ENCODE assay signal across 8 cellular contexts in genomic region chr19:917323-918151, GRCh38. TPM values are rescaled to one million over a fixed set of nuclear protein-coding genes. Genes with fewer than 3 reads are reported as not detected.
A peak's percentile ranks its signal among the peaks of the same experiment; 100 is the strongest.
DNase-seq lines count a peak whose midpoint lies in the region; ATAC-seq and TF ChIP-seq lines count a peak whose summit lies in the region.

Gene KISS1R (plus strand): TSS chr19:917333. CDS start chr19:917503, 170 bp downstream.

- peak within 1 kb of the TSS; percentile 94 for H3K4me2 ChIP-seq in hepatocyte

- 2% methylated on average over 67 of the region's 87 CpGs for WGBS in hepatocyte (ENCODE audit: low lambda C conversion rate, missing lambda C conversion rate)

- H4K20me1 ChIP-seq in hepatocyte (ENCODE audit: insufficient read depth, poor library complexity, severe bottlenecking), result no peaks in the 10 kb centered on the region

- no peak within 1 kb of the TSS for H3K27ac ChIP-seq in hepatocyte

- peak; percentile 63 for TF ChIP-seq CTCF in hepatocyte (IDR thresholded peaks at IDR 0.05; ENCODE audit: poor library complexity)

- no peaks in the 10 kb centered on the region for H3K36me3 ChIP-seq in hepatocyte (replicated peaks; ENCODE audit: insufficient read depth, low read depth)

- ATAC-seq in GM19395 (IDR thresholded peaks at IDR 0.05; ENCODE audit: unreplicated experiment) (no peak), GM19397 (IDR thresholded peaks at IDR 0.05; ENCODE audit: unreplicated experiment) (no peak)

- H3K79me2 ChIP-seq in hepatocyte, result peaks cover 14% of the 10 kb centered on the region

- H2AFZ ChIP-seq in hepatocyte, result no peak within 1 kb of the TSS

- DNase-seq in DMS 273 (lab: John Stamatoyannopoulos, UW; ENCODE audit: unreplicated experiment) (peak; percentile 82), DMS 273 treated with DMSO at 0.1 percent for 48 hours (lab: John Stamatoyannopoulos, UW) (no peak), NAMALWA (ENCODE audit: low spot score) (peak; percentile 62), hepatocyte (ENCODE audit: low spot score) (peak; percentile 74)
- DNase-seq in activated T-cell treated with anti-CD3 and anti-CD28 coated beads, Interleukin-2, amount 50 U/mL, for 48 hours, result peak; percentile 63 to 69
- DNase-seq in stimulated activated CD4-positive, alpha-beta T cell treated with anti-CD3 and anti-CD28 coated beads, Interleukin-15, amount 100 ng/mL, for 24 hours, result peak; percentile 58

- H3K9me2 ChIP-seq in hepatocyte (replicated peaks; ENCODE audit: insufficient read depth), result no peaks in the 10 kb centered on the region

- peaks cover 34% of the 10 kb centered on the region for H3K27me3 ChIP-seq in hepatocyte

- no peaks in the 10 kb centered on the region for H3K9me3 ChIP-seq in hepatocyte (ENCODE audit: low read depth)

- H3K4me1 ChIP-seq in hepatocyte (ENCODE audit: insufficient read depth), result peaks cover 31% of the 10 kb centered on the region

- no peak within 1 kb of the TSS for H3K4me3 ChIP-seq in hepatocyte

RNA-seq across cellular contexts. Expression of gene KISS1R, which starts in this region (rescaled TPM):
- 1.3 and 1.4 TPM in 2 replicates for total RNA-seq in hepatocyte
- 2.1 and 4.2 TPM in 2 replicates for polyA plus RNA-seq in hepatocyte
